Comparison of ENCODE assay signal across 8 cellular contexts in genomic region chr5:169650701-169651331, GRCh38. TPM values are rescaled to one million over a fixed set of nuclear protein-coding genes. Genes with fewer than 3 reads are reported as not detected.
A peak's percentile ranks its signal among the peaks of the same experiment; 100 is the strongest.
DNase-seq lines count a peak whose midpoint lies in the region; ATAC-seq, FAIRE-seq and TF ChIP-seq lines count a peak whose summit lies in the region.

No MANE protein-coding gene starts in this region.

- no peak overlapping the region for H3K27ac ChIP-seq in MM.1S (ENCODE audit: low read length)
- H3K27ac ChIP-seq in PC-9: no peak overlapping the region

- DNase-seq in MM.1S (no peak), epithelial cell of esophagus (ENCODE audit: low read depth) (peak; percentile 51), lower leg skin (ENCODE audit: low spot score in 2 of 2) (no peak), D721Med (ENCODE audit: insufficient read length, low spot score) (no peak), NCI-H524 treated with DMSO at 0.1 percent for 48 hours (lab: John Stamatoyannopoulos, UW) (no peak), PC-9 (no peak)

- POLR2A ChIA-PET in PC-9 (lab: Charles Lee; ENCODE audit: unreplicated experiment): no interaction called here

- intact Hi-C loops in lower leg skin (cut with DNase I; ENCODE audit: low total_unique reads): no loop called here
- intact Hi-C loops in PC-9 (cut with micrococcal nuclease; ENCODE audit: unreplicated experiment): no loop called here

- H2AFZ ChIP-seq in MM.1S (ENCODE audit: low read length) (no peak overlapping the region), PC-9 (no peak overlapping the region)

- H3F3A ChIP-seq in MM.1S (ENCODE audit: insufficient read depth, low read length) (no peaks in the 10 kb centered on the region), PC-9 (ENCODE audit: insufficient read depth, low read depth) (no peaks in the 10 kb centered on the region)

- H3K4me2 ChIP-seq in MM.1S (ENCODE audit: low read depth, low read length): peak overlapping the region; percentile 12; the same call in 1 of the 2 replicates
- no peak overlapping the region for H3K4me2 ChIP-seq in PC-9

- TF ChIP-seq CTCF in MM.1S (IDR thresholded peaks at IDR 0.05; ENCODE audit: low read length): no peak
- no peak for TF ChIP-seq CTCF in epithelial cell of esophagus (IDR thresholded peaks at IDR 0.05; ENCODE audit: insufficient read depth, low read depth, low read length, missing control alignments)
- TF ChIP-seq CTCF in lower leg skin (IDR thresholded peaks at IDR 0.05): no peak
- no peak for TF ChIP-seq CTCF in D721Med (IDR thresholded peaks at IDR 0.05; ENCODE audit: insufficient read depth, missing control alignments)
- no peak for TF ChIP-seq CTCF in PC-9 (conservative IDR thresholded peaks at IDR 0.05)

- H3K27me3 ChIP-seq in MM.1S (replicated peaks; ENCODE audit: insufficient read depth, low read length) (no peaks in the 10 kb centered on the region), PC-9 (ENCODE audit: insufficient read depth, low read depth) (no peaks in the 10 kb centered on the region)

- WGBS in lower leg skin, 2 donors: 78 to 83% methylated on average over 5 of the region's 5 CpGs

- H3K36me3 ChIP-seq in MM.1S (replicated peaks; ENCODE audit: insufficient read depth, low read length): peaks cover 12% of the 10 kb centered on the region
- no peaks in the 10 kb centered on the region for H3K36me3 ChIP-seq in PC-9 (ENCODE audit: low read depth)

- ATAC-seq in GM18499 (IDR thresholded peaks at IDR 0.05; ENCODE audit: insufficient read depth, unreplicated experiment) (peak; percentile 47), GM21825 (IDR thresholded peaks at IDR 0.05; ENCODE audit: unreplicated experiment) (peak; percentile 44)

- CTCF ChIA-PET in PC-9 (lab: Charles Lee): no interaction called here

- H3K79me2 ChIP-seq in MM.1S (ENCODE audit: low read length) (peaks cover 96% of the 10 kb centered on the region), PC-9 (ENCODE audit: low read depth) (no peaks in the 10 kb centered on the region)

- H3K9me2 ChIP-seq in MM.1S (replicated peaks; ENCODE audit: insufficient read depth, low read length) (no peaks in the 10 kb centered on the region), PC-9 (ENCODE audit: insufficient read depth) (no peaks in the 10 kb centered on the region)

- no peak overlapping the region for H3K9ac ChIP-seq in MM.1S (ENCODE audit: low read length)

- H3K4me1 ChIP-seq in MM.1S (ENCODE audit: low read length): peaks cover 30% of the 10 kb centered on the region
- H3K4me1 ChIP-seq in PC-9 (replicated peaks; ENCODE audit: insufficient read depth): no peaks in the 10 kb centered on the region

- no peak for FAIRE-seq in D721Med (lab: Jason Lieb, UNC)

- H4K20me1 ChIP-seq in MM.1S (ENCODE audit: insufficient read depth, low read length): peaks cover 29% of the 10 kb centered on the region
- H4K20me1 ChIP-seq in PC-9 (ENCODE audit: insufficient read depth): no peaks in the 10 kb centered on the region

- no peaks in the 10 kb centered on the region for H3K9me3 ChIP-seq in MM.1S (replicated peaks; ENCODE audit: insufficient read depth, low read length)
- no peaks in the 10 kb centered on the region for H3K9me3 ChIP-seq in PC-9 (ENCODE audit: insufficient read depth, low read depth)

- TF ChIP-seq POLR2A in lower leg skin (IDR thresholded peaks at IDR 0.05): no peak

- H3K4me3 ChIP-seq in MM.1S (ENCODE audit: low read length) (no peak overlapping the region), epithelial cell of esophagus (ENCODE audit: low read length) (no peak overlapping the region), lower leg skin (ENCODE audit: low read depth, poor library complexity, severe bottlenecking) (no peak overlapping the region), PC-9 (no peak overlapping the region)

- no TSS peak for BruUV-seq in PC-9 (replicated peaks; lab: Mats Ljungman, UMichigan)

RNA-seq across cellular contexts. Expression of gene DOCK2, which starts 13.7 kb away (rescaled TPM):
- total RNA-seq in lower leg skin (1 to 10 TPM; 3.1 to 3.9 (median 3.3) TPM), PC-9 (2021) (0.18 and 0.41 TPM in 2 replicates)
